8 cellular contexts compared by ENCODE assay signal in genomic region chr4:159267023-159267939, GRCh38.
A peak's percentile ranks its signal among the peaks of the same experiment; 100 is the strongest.
DNase-seq lines count a peak whose midpoint lies in the region; ATAC-seq and TF ChIP-seq lines count a peak whose summit lies in the region.
"Had no signal": no experiment of that assay in that cellular context is flagged by ENCODE, and none has a peak within 500 bp of the region (broad histone marks: within the 10 kb centered on the region; RNA-seq: fewer than 3 reads in every experiment).

No MANE protein-coding gene starts in this region.

- H3K36me3 Mint-ChIP-seq in osteocyte (ENCODE audit: unreplicated experiment) = no peaks in the 10 kb centered on the region

- H3K9ac ChIP-seq in subcutaneous abdominal adipose tissue (ENCODE audit: low read length in 5 of 5) = peak overlapping the region in 4 of 5 donors; percentile 1 to 73 (median 62)

- DNase-seq in hippocampal formation (lab: John Stamatoyannopoulos, UW) (peak; percentile 55 to 68), NCI-H1092 treated with DMSO at 0.1 percent for 48 hours (lab: John Stamatoyannopoulos, UW) (no peak), osteocyte (ENCODE audit: extremely low spot score, unreplicated experiment) (no peak), NCI-H524 treated with DMSO at 0.1 percent for 48 hours (lab: John Stamatoyannopoulos, UW) (no peak)
- DNase-seq: effector memory CD8-positive, alpha-beta T cell had no signal

- H3K4me1 Mint-ChIP-seq in osteocyte (ENCODE audit: unreplicated experiment) = peaks cover 15% of the 10 kb centered on the region

- no peaks in the 10 kb centered on the region for H3K27me3 Mint-ChIP-seq in osteocyte (ENCODE audit: unreplicated experiment)
- H3K27me3 Mint-ChIP-seq: effector memory CD8-positive, alpha-beta T cell had no signal

- no peak overlapping the region for H3K4me3 Mint-ChIP-seq in osteocyte (ENCODE audit: unreplicated experiment)
- H3K4me3 Mint-ChIP-seq: effector memory CD8-positive, alpha-beta T cell had no signal

- H3K9me3 ChIP-seq in subcutaneous abdominal adipose tissue (ENCODE audit: control insufficient read depth in 5 of 5, low read length in 5 of 5) = no peaks in the 10 kb centered on the region

- H3K36me3 ChIP-seq in subcutaneous abdominal adipose tissue (ENCODE audit: control insufficient read depth in 5 of 5, insufficient read depth in 5 of 5, low read length in 5 of 5) = no peaks in the 10 kb centered on the region

- peak overlapping the region; percentile 32 to 72 (median 55) for H3K4me3 ChIP-seq in subcutaneous abdominal adipose tissue (ENCODE audit: low read depth in 1 of 5, low read length in 5 of 5)

- no peaks in the 10 kb centered on the region for H3K9me3 Mint-ChIP-seq in osteocyte (ENCODE audit: unreplicated experiment)
- H3K9me3 Mint-ChIP-seq: effector memory CD8-positive, alpha-beta T cell had no signal

- H3K4me1 ChIP-seq in subcutaneous abdominal adipose tissue (ENCODE audit: control insufficient read depth in 5 of 5, insufficient read depth in 5 of 5, low read length in 5 of 5) = peaks cover 1 to 48% (median 36%) of the 10 kb centered on the region in 5 donors

- H3K27ac ChIP-seq in VCaP = peak overlapping the region; percentile 13
- H3K27ac ChIP-seq in subcutaneous abdominal adipose tissue (ENCODE audit: low read depth, low read length) = peak overlapping the region; percentile 88

- ATAC-seq in GM21515 (IDR thresholded peaks at IDR 0.05; ENCODE audit: unreplicated experiment) = peak; percentile 65
- ATAC-seq: effector memory CD8-positive, alpha-beta T cell had no signal

- no peaks in the 10 kb centered on the region for H3K27me3 ChIP-seq in subcutaneous abdominal adipose tissue (ENCODE audit: control insufficient read depth in 5 of 5, insufficient read depth in 4 of 5, low read length in 5 of 5)

- TF ChIP-seq CTCF in VCaP (conservative IDR thresholded peaks at IDR 0.05) (no peak), osteocyte (IDR thresholded peaks at IDR 0.05) (no peak)

- H3K27ac Mint-ChIP-seq in osteocyte (ENCODE audit: unreplicated experiment) = no peak overlapping the region
- H3K27ac Mint-ChIP-seq: effector memory CD8-positive, alpha-beta T cell had no signal

Comparison
In these comparisons a context has a peak if more than half of its experiments do, and no peak if none do; other contexts are left out.
1. DNase-seq: peak in hippocampal formation (2 of 2); none in NCI-H1092 treated with DMSO at 0.1 percent for 48 hours (single experiment), osteocyte (single experiment) and NCI-H524 treated with DMSO at 0.1 percent for 48 hours (single experiment).